1 cellular context compared by ENCODE assay signal in genomic region chr1:19775317-19775716, GRCh38.
A peak's percentile ranks its signal among the peaks of the same experiment; 100 is the strongest.
TF ChIP-seq lines count a peak whose summit lies in the region.

No MANE protein-coding gene starts in this region.

TF ChIP-seq in K562, 482 proteins besides CTCF, POLR2A, EP300 and RAD21 (continued from another document):
- TF ChIP-seq ZBTB40 (IDR thresholded peaks at IDR 0.05) (peak; percentile 95), ZBTB40 (CRISPR knock-in tag; IDR thresholded peaks at IDR 0.05) (peak; percentile 95), CCAR2 (IDR thresholded peaks at IDR 0.05; ENCODE audit: low read depth, low read length) (no peak), HMG20A (CRISPR knock-in tag; conservative IDR thresholded peaks at IDR 0.05) (no peak), HMBOX1 (IDR thresholded peaks at IDR 0.05) (peak; percentile 47; the same call in 1 of the 2 replicates)
